ENCODE assay signal across 9 cellular contexts in the genomic region with DNA sequence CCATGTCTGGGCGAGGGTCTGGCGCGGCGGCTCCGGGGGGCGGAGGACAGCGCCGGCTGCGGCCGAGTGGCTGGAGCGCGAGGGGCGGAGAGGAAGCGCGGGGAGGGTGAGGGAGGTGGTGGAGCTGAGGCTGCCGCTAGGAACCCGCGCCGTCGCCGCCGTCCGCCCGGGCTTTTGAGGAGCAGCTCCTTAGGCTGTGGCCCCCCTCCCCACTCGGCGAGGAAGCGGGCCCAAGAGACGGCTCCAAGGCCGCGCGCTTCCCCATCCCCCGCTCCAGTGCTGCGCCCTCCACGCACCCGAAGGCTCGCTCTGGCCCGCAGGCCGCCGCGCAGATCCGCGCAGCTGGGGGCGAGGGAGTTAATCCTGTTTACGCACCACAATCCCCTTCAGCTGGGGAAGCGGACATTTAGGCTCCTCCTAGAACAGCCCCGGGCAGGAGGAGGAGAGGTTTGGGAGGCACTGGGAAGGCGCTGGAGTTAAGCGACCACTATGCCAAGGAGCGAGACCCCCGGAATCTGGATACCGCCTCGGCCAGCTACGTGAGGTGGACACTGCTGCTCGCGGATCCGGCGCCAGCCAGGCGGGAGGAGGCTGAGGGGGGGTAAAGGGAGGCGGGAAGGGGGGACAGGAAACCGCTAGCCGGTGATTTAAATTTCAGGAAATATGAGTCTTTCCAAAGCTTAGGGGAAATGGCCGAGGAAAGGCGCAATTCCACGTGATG. TPM values are rescaled to one million over a fixed set of nuclear protein-coding genes. Genes with fewer than 3 reads are reported as not detected.
DNase-seq lines count a peak whose midpoint lies in the region; ATAC-seq and TF ChIP-seq lines count a peak whose summit lies in the region.
"Had no signal": no experiment of that assay in that cellular context is flagged by ENCODE, and none has a peak within 500 bp of the region (broad histone marks: within the 10 kb centered on the region; RNA-seq: fewer than 3 reads in every experiment).

A gene with protein sequence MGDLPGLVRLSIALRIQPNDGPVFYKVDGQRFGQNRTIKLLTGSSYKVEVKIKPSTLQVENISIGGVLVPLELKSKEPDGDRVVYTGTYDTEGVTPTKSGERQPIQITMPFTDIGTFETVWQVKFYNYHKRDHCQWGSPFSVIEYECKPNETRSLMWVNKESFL (minus strand): TSS at position 553 of the 721 bp plus-strand sequence. CDS start 549 bp downstream, at position 4.

- intact Hi-C loops in CD4-positive, alpha-beta memory T cell (cut with micrococcal nuclease): no loop called here

- CTCF ChIA-PET in CD4-positive, alpha-beta memory T cell (lab: Charles Lee; ENCODE audit: partially characterized antibody): interaction anchor here (0.7 to 1.3 kb wide), 2 partner anchors 36 to 135 kb away, joined by 3 read pairs; no protein-coding TSS in a partner anchor

- peak within 1 kb of the TSS; percentile 70 to 89 (median 84) for H3K4me3 Mint-ChIP-seq in CD4-positive, alpha-beta memory T cell
- H3K4me3 Mint-ChIP-seq in HFFc6: peak within 1 kb of the TSS; percentile 96
- H3K4me3 Mint-ChIP-seq: T-helper 1 cell treated with Interleukin-12 subunit alpha and Interleukin-12 subunit beta and Interleukin-4 antibody, amounts not matched to agents 30 μg/mL and 1 μg/mL, for 36 hours had no signal

- POLR2A ChIA-PET in CD4-positive, alpha-beta memory T cell (lab: Charles Lee; ENCODE audit: partially characterized antibody): no interaction called here

- H3K27me3 ChIP-seq in CD4-positive, alpha-beta memory T cell (ENCODE audit: insufficient read depth, low read length): peaks cover 16% of the 10 kb centered on the region
- peaks cover 20 to 27% of the 10 kb centered on the region in 2 donors for H3K27me3 ChIP-seq in duodenal mucosa (ENCODE audit: control insufficient read depth in 1 of 2, insufficient read depth in 2 of 2, low read length in 2 of 2)

- no peaks in the 10 kb centered on the region for H3K9me3 ChIP-seq in CD4-positive, alpha-beta memory T cell (ENCODE audit: control insufficient read depth in 1 of 2, low read length in 2 of 2)
- H3K9me3 ChIP-seq in duodenal mucosa (ENCODE audit: control insufficient read depth in 1 of 2, low read length in 2 of 2): no peaks in the 10 kb centered on the region

- no peak for TF ChIP-seq CTCF in HFFc6 (IDR thresholded peaks at IDR 0.05)

- H3K4me3 ChIP-seq in CD4-positive, alpha-beta memory T cell (ENCODE audit: low read length in 2 of 2): peak within 1 kb of the TSS in 1 of 2 donors; percentile 14
- H3K4me3 ChIP-seq in duodenal mucosa (ENCODE audit: low read depth in 1 of 2, low read length in 2 of 2): peak within 1 kb of the TSS; percentile 60 to 65

- H3K27ac Mint-ChIP-seq in CD4-positive, alpha-beta memory T cell: no peak within 1 kb of the TSS
- peak within 1 kb of the TSS; percentile 90 for H3K27ac Mint-ChIP-seq in HFFc6
- H3K27ac Mint-ChIP-seq: T-helper 1 cell treated with Interleukin-12 subunit alpha and Interleukin-12 subunit beta and Interleukin-4 antibody, amounts not matched to agents 30 μg/mL and 1 μg/mL, for 36 hours had no signal

- H3K36me3 ChIP-seq in CD4-positive, alpha-beta memory T cell (ENCODE audit: insufficient read depth, low read length): no peaks in the 10 kb centered on the region
- no peaks in the 10 kb centered on the region for H3K36me3 ChIP-seq in duodenal mucosa (ENCODE audit: control insufficient read depth in 1 of 2, insufficient read depth in 2 of 2, low read length in 2 of 2)

- no peak for ATAC-seq in GM21367 (IDR thresholded peaks at IDR 0.05; ENCODE audit: unreplicated experiment)
- no peak for ATAC-seq in GM21619 (IDR thresholded peaks at IDR 0.05; ENCODE audit: unreplicated experiment)

- peaks cover 6 to 18% (median 13%) of the 10 kb centered on the region in 4 donors for H3K4me1 Mint-ChIP-seq in CD4-positive, alpha-beta memory T cell
- H3K4me1 Mint-ChIP-seq in HFFc6 (ENCODE audit: low read depth): peaks cover 33% of the 10 kb centered on the region

- H3K4me1 ChIP-seq in CD4-positive, alpha-beta memory T cell (ENCODE audit: insufficient read depth, low read length): peaks cover 14% of the 10 kb centered on the region
- peaks cover 0 to 5% of the 10 kb centered on the region in 2 donors for H3K4me1 ChIP-seq in duodenal mucosa (ENCODE audit: control insufficient read depth in 1 of 2, insufficient read depth in 2 of 2, low read length in 2 of 2)

- peak within 1 kb of the TSS; percentile 60 to 65 for H3K9ac ChIP-seq in duodenal mucosa (ENCODE audit: low read depth in 1 of 2, low read length in 2 of 2)

- no peaks in the 10 kb centered on the region for H3K36me3 Mint-ChIP-seq in CD4-positive, alpha-beta memory T cell
- H3K36me3 Mint-ChIP-seq in HFFc6 (ENCODE audit: low read depth): peaks cover 21% of the 10 kb centered on the region

- no peak for DNase-seq in CD4-positive, alpha-beta memory T cell
- DNase-seq in HFFc6: peak; percentile 74
- DNase-seq in SHP77 treated with DMSO at 0.1 percent for 48 hours (lab: John Stamatoyannopoulos, UW): peak; percentile 73
- DNase-seq in left kidney (ENCODE audit: low read depth, low spot score): peak; percentile 89
- peak; percentile 24 for DNase-seq in smooth muscle cell of the brain vasculature (ENCODE audit: low read depth, low spot score)

- H3K27ac ChIP-seq in CD4-positive, alpha-beta memory T cell (ENCODE audit: low read depth, low read length): no peak within 1 kb of the TSS
- peak within 1 kb of the TSS; percentile 83 for H3K27ac ChIP-seq in duodenal mucosa (ENCODE audit: low read depth, low read length)

- peaks cover 34 to 53% of the 10 kb centered on the region in 2 donors for H3K27me3 Mint-ChIP-seq in CD4-positive, alpha-beta memory T cell
- no peaks in the 10 kb centered on the region for H3K27me3 Mint-ChIP-seq in HFFc6 (ENCODE audit: insufficient read depth)

- peaks cover 0 to 3% (median under 1%) of the 10 kb centered on the region in 8 donors for H3K9me3 Mint-ChIP-seq in CD4-positive, alpha-beta memory T cell
- H3K9me3 Mint-ChIP-seq in HFFc6: no peaks in the 10 kb centered on the region
- H3K9me3 Mint-ChIP-seq: T-helper 1 cell treated with Interleukin-12 subunit alpha and Interleukin-12 subunit beta and Interleukin-4 antibody, amounts not matched to agents 30 μg/mL and 1 μg/mL, for 36 hours had no signal

RNA-seq across cellular contexts. Expression of the gene that starts here (rescaled TPM):
- under 1 TPM in 1 of 2 experiments, not detected in 1; 0.29 TPM for total RNA-seq in CD4-positive, alpha-beta memory T cell
- polyA plus RNA-seq in CD4-positive, alpha-beta memory T cell: not detected
- total RNA-seq in HFFc6 (2021; fragmentation: NEBNext Ultra II Directional; extraction: Animal tissue kit (Norgen Biotek cat#: 25700)): 10 to 100 TPM; 33.6 to 53.8 (median 47.2) TPM

Comparison
In these comparisons a context has a peak if more than half of its experiments do, and no peak if none do; other contexts are left out.
1. RNA of the gene that starts here (total RNA-seq): 33.6 to 53.8 TPM in HFFc6; 0.29 TPM in CD4-positive, alpha-beta memory T cell; every median in the first group is over 10 times any median in the second.
2. DNase-seq: peak in HFFc6 (single experiment), SHP77 treated with DMSO at 0.1 percent for 48 hours (single experiment), left kidney (single experiment) and smooth muscle cell of the brain vasculature (single experiment); none in CD4-positive, alpha-beta memory T cell (0 of 5).